11 cellular contexts compared by ENCODE assay signal in genomic region chr13:44313674-44314073, GRCh38. TPM values are rescaled to one million over a fixed set of nuclear protein-coding genes. Genes with fewer than 3 reads are reported as not detected.
DNase-seq lines count a peak whose midpoint lies in the region; ATAC-seq, FAIRE-seq and TF ChIP-seq lines count a peak whose summit lies in the region.
"Had no signal": no experiment of that assay in that cellular context is flagged by ENCODE, and none has a peak within 500 bp of the region (broad histone marks: within the 10 kb centered on the region; RNA-seq: fewer than 3 reads in every experiment).

No MANE protein-coding gene starts in this region.

- H3K9me1 ChIP-seq in K562 (ENCODE audit: control insufficient read depth, insufficient read depth, low read length) = no peaks in the 10 kb centered on the region

- no peaks in the 10 kb centered on the region for H3K79me2 ChIP-seq in K562 (ENCODE audit: control insufficient read depth, insufficient read depth, low read length)

- BruUV-seq in K562 (replicated peaks; lab: Mats Ljungman, UMichigan) = no TSS peak

- no peak overlapping the region for H3K4me3 ChIP-seq in BLaER1
- no peak overlapping the region for H3K4me3 ChIP-seq in K562
- H3K4me3 ChIP-seq in mucosa of descending colon = no peak overlapping the region

- no peak for ATAC-seq in K562
- peak; percentile 68 for ATAC-seq in mucosa of descending colon
- ATAC-seq in omental fat pad (ENCODE audit: low FRiP score) = no peak
- no peak for ATAC-seq in GM19035 (IDR thresholded peaks at IDR 0.05; ENCODE audit: unreplicated experiment)
- no peak for ATAC-seq in HG03280 (IDR thresholded peaks at IDR 0.05; ENCODE audit: unreplicated experiment)
- ATAC-seq: Right ventricle myocardium inferior had no signal

- WGBS in K562 (ENCODE audit: insufficient coverage, low coverage, missing lambda C conversion rate) = 0% methylated on average over 2 of the region's 2 CpGs

- TF ChIP-seq POLR2A in K562 (conservative IDR thresholded peaks at IDR 0.05) = no peak

- POLR2A ChIA-PET in K562 (lab: Yijun Ruan, JAX) = no interaction called here

- TF ChIP-seq RAD21 in K562 (CRISPR knock-in tag; conservative IDR thresholded peaks at IDR 0.05 in 1 of 2, IDR thresholded peaks at IDR 0.05 in 1 of 2) = no peak

- H3K4me1 ChIP-seq in BLaER1 = peaks cover 14% of the 10 kb centered on the region
- no peaks in the 10 kb centered on the region for H3K4me1 ChIP-seq in K562 (replicated peaks in 1 of 2; ENCODE audit: control insufficient read depth in 2 of 2, insufficient read depth in 2 of 2, low read length in 2 of 2)
- peaks cover 22% of the 10 kb centered on the region for H3K4me1 ChIP-seq in mucosa of descending colon (ENCODE audit: low read depth)

- TF ChIP-seq CTCF in K562 (IDR thresholded peaks at IDR 0.05 in 2 of 3, conservative IDR thresholded peaks at IDR 0.05 in 1 of 3; ENCODE audit: insufficient read depth in 2 of 3, low read depth in 1 of 3, low read length in 3 of 3) = no peak
- no peak for TF ChIP-seq CTCF in mucosa of descending colon (IDR thresholded peaks at IDR 0.05)
- TF ChIP-seq CTCF in omental fat pad (IDR thresholded peaks at IDR 0.05) = no peak

- H3K27me3 ChIP-seq in BLaER1 (no peaks in the 10 kb centered on the region), K562 (ENCODE audit: control insufficient read depth in 2 of 2, insufficient read depth in 2 of 2, low read length in 2 of 2) (peaks cover 4 to 23% of the 10 kb centered on the region in 2 experiments; a peak in 3 of 5 replicates)

- no peak overlapping the region for H2AFZ ChIP-seq in K562 (ENCODE audit: low read depth, low read length)

- DNase-seq in HT-29 (ENCODE audit: low spot score) (peak; percentile 77), K562 (ENCODE audit: extremely low read depth in 1 of 4, low spot score in 3 of 4) (peak in 1 of 4 experiments; percentile 9), mucosa of descending colon (no peak), omental fat pad (ENCODE audit: low spot score) (no peak), SHP77 treated with DMSO at 0.1 percent for 48 hours (lab: John Stamatoyannopoulos, UW) (no peak)
- DNase-seq: GF-D8, retina had no signal

- H3K27ac ChIP-seq in BLaER1 (no peak overlapping the region), K562 (ENCODE audit: extremely low read depth, low read depth, low read length) (no peak overlapping the region)

- H3K36me3 ChIP-seq in BLaER1 (no peaks in the 10 kb centered on the region), K562 (ENCODE audit: control insufficient read depth, insufficient read depth, low read length) (no peaks in the 10 kb centered on the region), mucosa of descending colon (ENCODE audit: low read depth) (no peaks in the 10 kb centered on the region)

- H3K4me2 ChIP-seq in BLaER1 (peak overlapping the region; percentile 38), K562 (ENCODE audit: insufficient read depth, low read length) (no peak overlapping the region)

- intact Hi-C loops in K562 (cut with micrococcal nuclease) = no loop called here
- intact Hi-C loops in mucosa of descending colon (cut with DNase I, micrococcal nuclease) = loop anchor here in 1 of 2 donors (10.0 kb wide), 1 partner anchor 51 kb away; no protein-coding TSS in a partner anchor

- H3K9ac ChIP-seq in BLaER1 = no peak overlapping the region
- no peak overlapping the region for H3K9ac ChIP-seq in K562 (ENCODE audit: insufficient read depth in 1 of 2, low read depth in 2 of 2, low read length in 2 of 2)

- FAIRE-seq in K562 (lab: Jason Lieb, UNC) = no peak

- no peak for TF ChIP-seq EP300 in K562 (IDR thresholded peaks at IDR 0.05; ENCODE audit: low read length)

- in situ Hi-C loops in K562 (cut with MboI) = no loop called here

- H3K9me3 ChIP-seq in BLaER1 = no peaks in the 10 kb centered on the region
- no peaks in the 10 kb centered on the region for H3K9me3 ChIP-seq in K562 (replicated peaks; ENCODE audit: control insufficient read depth, insufficient read depth, low read depth, low read length)
- no peaks in the 10 kb centered on the region for H3K9me3 ChIP-seq in mucosa of descending colon

- CTCF ChIA-PET in K562 (lab: Yijun Ruan, JAX; ENCODE audit: low intra/inter-chr PET ratio) = no interaction called here

- no peaks in the 10 kb centered on the region for H4K20me1 ChIP-seq in BLaER1
- H4K20me1 ChIP-seq in K562 (replicated peaks; ENCODE audit: control insufficient read depth, insufficient read depth, low read length) = no peaks in the 10 kb centered on the region

TF ChIP-seq in K562, 482 proteins besides CTCF, POLR2A, EP300 and RAD21 (continues in another document):
- TF ChIP-seq MEIS2 (IDR thresholded peaks at IDR 0.05; ENCODE audit: partially characterized antibody) (peak; percentile 23), NFE2L1 (tag; IDR thresholded peaks at IDR 0.05; ENCODE audit: borderline replicate concordance, low read depth) (no peak), ZNF592 (IDR thresholded peaks at IDR 0.05) (no peak), FOSL1 (tag; conservative IDR thresholded peaks at IDR 0.05) (peak; percentile 92), BHLHE40 (IDR thresholded peaks at IDR 0.05; ENCODE audit: low read length) (peak; percentile 63; the same call in 1 of the 2 replicates), HMBOX1 (IDR thresholded peaks at IDR 0.05) (peak; percentile 51), JUND (IDR thresholded peaks at IDR 0.05; ENCODE audit: borderline replicate concordance, low read depth, low read length) (no peak), JUND (tag; IDR thresholded peaks at IDR 0.05; ENCODE audit: borderline replicate concordance, low read depth, low read length) (0 out of 3 replicates have a peak, but pooled peaks have one; percentile 37), YBX1 (IDR thresholded peaks at IDR 0.05) (no peak)

RNA-seq across cellular contexts. Expression of gene SERP2, which starts 60.0 kb away (rescaled TPM):
- 5.4 and 7.7 TPM in 2 replicates for total RNA-seq in HT-29 (2014; rRNA removed; shearing (Covaris generic))
- total RNA-seq in K562 (2011; cell fraction: chromatin; rRNA removed; ENCODE audit: low replicate concordance) = not detected in 2 replicates
- not detected in 2 replicates for total RNA-seq in K562 (2011; cell fraction: nucleolus; rRNA removed)
- total RNA-seq in K562 (2011; cell fraction: nucleoplasm; rRNA removed) = not detected in 2 replicates
- not detected in 2 replicates for total RNA-seq in K562 (2014; rRNA removed)
- not detected in 2 replicates for total RNA-seq in K562 (2014; rRNA removed; fragmentation: Illumina TruSeq; extraction: Trizol)
- not detected in 2 replicates for total RNA-seq in K562 (2015; rRNA removed; fragmentation: Illumina TruSeq; extraction: Trizol)
- total RNA-seq in K562 (2021) = not detected in 2 replicates
- not detected in 2 replicates for polyA plus RNA-seq in K562 (2011; rRNA removed)
- polyA plus RNA-seq in K562 (2011; cell fraction: cytosol; rRNA removed) = not detected in 2 replicates
- not detected in 2 replicates for polyA plus RNA-seq in K562 (2011; cell fraction: nucleus; rRNA removed)
- not detected in 2 replicates for polyA plus RNA-seq in K562 (2012)
- polyA plus RNA-seq in K562 (2014; fragmentation: Illumina TruSeq; extraction: Trizol) = not detected in 2 replicates
- not detected for polyA plus RNA-seq in K562 (2014; fragmentation: Nextera tagmentation; extraction: Ambion mirVana)
- polyA plus RNA-seq in K562 (2014; rRNA removed) = 0.13 TPM in 1 of 2 replicates, not detected in the other
- polyA minus RNA-seq in K562 (2011; rRNA and poly(A)+ RNA removed) = not detected in 2 replicates
- not detected in 2 replicates for polyA minus RNA-seq in K562 (2011; cell fraction: cytosol; rRNA and poly(A)+ RNA removed)
- polyA minus RNA-seq in K562 (2011; cell fraction: nucleus; rRNA and poly(A)+ RNA removed) = not detected in 2 replicates
- 1 to 10 TPM; 3.3 to 6.0 (median 5.8) TPM for total RNA-seq in mucosa of descending colon
- total RNA-seq in omental fat pad = 1 to 10 TPM; 2.0 to 4.9 (median 3.9) TPM
